Comparison of ENCODE assay signal across 8 cellular contexts in genomic region chr1:53470155-53470554, GRCh38. TPM values are rescaled to one million over a fixed set of nuclear protein-coding genes. Genes with fewer than 3 reads are reported as not detected.
DNase-seq lines count a peak whose midpoint lies in the region; ATAC-seq, FAIRE-seq and TF ChIP-seq lines count a peak whose summit lies in the region.

No MANE protein-coding gene starts in this region.

- H3K4me3 ChIP-seq in heart right ventricle (peak overlapping the region in 1 of 10 donors; percentile 21), prostate gland (no peak overlapping the region)

- peaks cover 0 to 10% (median 0%) of the 10 kb centered on the region in 9 donors for H3K4me1 ChIP-seq in heart right ventricle
- H3K4me1 ChIP-seq in prostate gland (replicated peaks) = no peaks in the 10 kb centered on the region

- DNase-seq in EL (peak; percentile 20), SK-N-DZ (ENCODE audit: low spot score) (peak; percentile 16), heart right ventricle (peak; percentile 53 to 75), prostate gland (ENCODE audit: low spot score) (no peak), H54 (ENCODE audit: insufficient read length, low spot score) (no peak), HTR-8/SVneo (ENCODE audit: insufficient read length, low spot score) (no peak)
- no peak for DNase-seq in stimulated activated CD4-positive, alpha-beta T cell treated with anti-CD3 and anti-CD28 coated beads, Interleukin-1b, Interleukin-23, amount 100 ng/mL, for 48 hours

- FAIRE-seq in H54 (lab: Jason Lieb, UNC) (no peak), HTR-8/SVneo (lab: Jason Lieb, UNC) (no peak)

- H3K27me3 ChIP-seq in heart right ventricle (peaks cover 0 to 7% (median 0%) of the 10 kb centered on the region in 7 donors), prostate gland (replicated peaks; ENCODE audit: insufficient read depth) (no peaks in the 10 kb centered on the region)

- TF ChIP-seq CTCF in heart right ventricle (IDR thresholded peaks at IDR 0.05) (peak; percentile 29 to 75 (median 66)), prostate gland (IDR thresholded peaks at IDR 0.05) (peak in 3 of 4 experiments; percentile 24 to 59 (median 25))

- H3K9me3 ChIP-seq in heart right ventricle (no peaks in the 10 kb centered on the region), prostate gland (no peaks in the 10 kb centered on the region)

- no peak overlapping the region for H3K27ac ChIP-seq in heart right ventricle
- H3K27ac ChIP-seq in prostate gland = no peak overlapping the region

- H3K36me3 ChIP-seq in heart right ventricle = no peaks in the 10 kb centered on the region
- no peaks in the 10 kb centered on the region for H3K36me3 ChIP-seq in prostate gland

- intact Hi-C loops in heart right ventricle (cut with DNase I) (no loop called here), prostate gland (cut with DNase I) (no loop called here)

- TF ChIP-seq POLR2A in prostate gland (IDR thresholded peaks at IDR 0.05) = no peak
- TF ChIP-seq POLR2A in H54 (IDR thresholded peaks at IDR 0.05; ENCODE audit: low read depth, low read length) = no peak

- WGBS in heart right ventricle, 2 donors = 9 to 14% methylated on average over 28 of the region's 28 CpGs
- 25% methylated on average over 27 of the region's 28 CpGs for WGBS in prostate gland

- peak; percentile 72 to 94 (median 82) for ATAC-seq in heart right ventricle
- no peak for ATAC-seq in HG03342 (IDR thresholded peaks at IDR 0.05; ENCODE audit: unreplicated experiment)

RNA-seq across cellular contexts. Expression of gene DMRTB1, which starts 11.0 kb away (rescaled TPM):
- polyA plus RNA-seq in SK-N-DZ (2014; cell fraction: cytosol; rRNA removed) = not detected in 2 replicates
- not detected in 2 replicates for polyA plus RNA-seq in SK-N-DZ (2014; cell fraction: nucleus; rRNA removed)
- not detected for total RNA-seq in heart right ventricle
- not detected for polyA plus RNA-seq in heart right ventricle
- total RNA-seq in prostate gland = 10 to 100 TPM in 1 of 2 donors, not detected in 1; 14.3 TPM

Comparison
In these comparisons a context has a peak if more than half of its experiments do, and no peak if none do; other contexts are left out.
1. DNase-seq: peak in EL (single experiment), SK-N-DZ (single experiment) and heart right ventricle (2 of 2); none in prostate gland (single experiment), H54 (single experiment), HTR-8/SVneo (single experiment) and stimulated activated CD4-positive, alpha-beta T cell treated with anti-CD3 and anti-CD28 coated beads, Interleukin-1b, Interleukin-23, amount 100 ng/mL, for 48 hours (single experiment).